Comparison of ENCODE assay signal across 9 cellular contexts in the genomic region with DNA sequence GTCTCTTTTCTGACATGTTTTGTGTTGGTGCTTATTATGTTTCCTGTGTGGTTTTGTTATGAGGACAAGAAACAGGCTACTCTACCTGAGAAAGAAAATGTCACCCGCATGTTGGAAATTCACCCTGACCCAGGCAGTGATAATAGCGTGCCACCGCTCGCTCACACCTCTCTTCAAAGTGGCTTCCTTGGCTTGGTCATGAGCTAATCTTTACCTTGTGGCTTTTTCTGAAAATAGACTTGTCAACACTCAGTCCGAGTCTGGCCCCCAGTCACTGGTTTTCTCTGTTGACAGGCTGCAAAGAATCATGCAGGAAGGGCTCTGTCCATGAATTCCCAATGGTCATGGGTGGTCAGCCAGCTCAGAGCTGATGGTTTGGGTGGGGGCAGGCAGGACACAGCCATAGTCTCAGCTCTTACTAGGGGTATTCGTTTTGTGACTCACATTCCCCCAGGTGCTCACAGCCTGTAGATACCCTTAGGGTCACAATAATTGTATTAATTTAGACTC.
A peak's percentile ranks its signal among the peaks of the same experiment; 100 is the strongest.
DNase-seq lines count a peak whose midpoint lies in the region; ATAC-seq and TF ChIP-seq lines count a peak whose summit lies in the region.
"Had no signal": no experiment of that assay in that cellular context is flagged by ENCODE, and none has a peak within 500 bp of the region (broad histone marks: within the 10 kb centered on the region; RNA-seq: fewer than 3 reads in every experiment).

No MANE protein-coding gene starts in this region.

- no peaks in the 10 kb centered on the region for H3K9me3 ChIP-seq in BLaER1
- no peaks in the 10 kb centered on the region for H3K9me3 ChIP-seq in H9 (ENCODE audit: control insufficient read depth, low read depth, low read length)

- WGBS in H9 (ENCODE audit: extremely low coverage, insufficient read length, low lambda C conversion rate), result no CpG with 5 or more reads among the region's 6 CpGs

- no peak overlapping the region for H2AK5ac ChIP-seq in H9 (ENCODE audit: insufficient read length, low read length)

- no peak overlapping the region for H4K8ac ChIP-seq in H9 (replicated peaks; ENCODE audit: insufficient read length, low read depth, low read length)

- POLR2A ChIA-PET in activated naive CD8-positive, alpha-beta T cell treated with anti-CD3 and anti-CD28 coated beads, Interleukin-2, amount 10 ng/mL, durations not matched to agents 7 days and 5 days (lab: Charles Lee), result no interaction called here

- no peak for TF ChIP-seq CTCF in H9 (conservative IDR thresholded peaks at IDR 0.05)

- H3K4ac ChIP-seq in H9 (ENCODE audit: low read depth, low read length), result no peak overlapping the region

- intact Hi-C loops in left colon (cut with DNase I, micrococcal nuclease), result no loop called here

- H3K27me3 Mint-ChIP-seq in activated naive CD8-positive, alpha-beta T cell treated with anti-CD3 and anti-CD28 coated beads, Interleukin-2, amount 10 ng/mL, durations not matched to agents 7 days and 5 days, result no peaks in the 10 kb centered on the region
- H3K27me3 Mint-ChIP-seq in H9 (ENCODE audit: low read depth), result peaks cover 2% of the 10 kb centered on the region; the same call in 1 of the 2 replicates

- no peak overlapping the region for H2BK120ac ChIP-seq in H9 (ENCODE audit: low read depth, low read length, poor library complexity, severe bottlenecking)

- no peak overlapping the region for H3K23ac ChIP-seq in H9 (ENCODE audit: insufficient read length, low read depth, low read length)

- H2BK15ac ChIP-seq in H9 (ENCODE audit: low read depth, low read length), result no peak overlapping the region

- no peaks in the 10 kb centered on the region for H3K9me3 Mint-ChIP-seq in activated naive CD8-positive, alpha-beta T cell treated with anti-CD3 and anti-CD28 coated beads, Interleukin-2, amount 10 ng/mL, durations not matched to agents 7 days and 5 days
- no peaks in the 10 kb centered on the region for H3K9me3 Mint-ChIP-seq in H9

- no peak overlapping the region for H3K4me3 ChIP-seq in BLaER1

- H2BK20ac ChIP-seq in H9 (ENCODE audit: low read depth, low read length, poor library complexity, severe bottlenecking), result no peak overlapping the region

- H3K79me2 ChIP-seq in H9 (ENCODE audit: insufficient read depth, low read length), result no peaks in the 10 kb centered on the region

- H3K27ac ChIP-seq in BLaER1 (no peak overlapping the region), H9 (ENCODE audit: insufficient read length, low read depth, low read length) (no peak overlapping the region)

- H4K20me1 ChIP-seq in BLaER1 (no peaks in the 10 kb centered on the region), H9 (ENCODE audit: control insufficient read depth, insufficient read depth, insufficient read length) (no peaks in the 10 kb centered on the region)

- H2BK5ac ChIP-seq in H9 (ENCODE audit: insufficient read length, low read length), result no peak overlapping the region

- H3K36me3 ChIP-seq in BLaER1, result no peaks in the 10 kb centered on the region

- ATAC-seq in GM18909 (IDR thresholded peaks at IDR 0.05; ENCODE audit: poor library complexity, unreplicated experiment) (peak; percentile 77), HG03045 (IDR thresholded peaks at IDR 0.05; ENCODE audit: unreplicated experiment) (peak; percentile 65), left colon (no peak), HG03025 (IDR thresholded peaks at IDR 0.05; ENCODE audit: low FRiP score, unreplicated experiment) (no peak)
- peak; percentile 43 for ATAC-seq in activated naive CD8-positive, alpha-beta T cell treated with anti-CD3 and anti-CD28 coated beads, Interleukin-2, amount 10 ng/mL, durations not matched to agents 7 days and 5 days (ENCODE audit: low read depth)

- H3K27me3 ChIP-seq in BLaER1 (no peaks in the 10 kb centered on the region), H9 (ENCODE audit: insufficient read depth, low read length) (no peaks in the 10 kb centered on the region)

- H3K79me1 ChIP-seq in H9 (ENCODE audit: insufficient read depth, low read depth, low read length, poor library complexity, severe bottlenecking), result no peaks in the 10 kb centered on the region

- no peak overlapping the region for H3K14ac ChIP-seq in H9 (ENCODE audit: insufficient read depth, low read length)

- H3K4me3 Mint-ChIP-seq in activated naive CD8-positive, alpha-beta T cell treated with anti-CD3 and anti-CD28 coated beads, Interleukin-2, amount 10 ng/mL, durations not matched to agents 7 days and 5 days, result no peak overlapping the region
- no peak overlapping the region; a peak in 1 of 5 replicates for H3K4me3 Mint-ChIP-seq in H9

- no peak for DNase-seq in activated naive CD8-positive, alpha-beta T cell treated with anti-CD3 and anti-CD28 coated beads, Interleukin-2, amount 10 ng/mL, durations not matched to agents 7 days and 5 days
- no peak for DNase-seq in HuH-7 (ENCODE audit: low spot score)
- no peak for DNase-seq in H9
- no peak for DNase-seq in left colon
- DNase-seq: NCI-H524 treated with DMSO at 0.1 percent for 48 hours had no signal

- peak overlapping the region; percentile 62 for H3K27ac Mint-ChIP-seq in activated naive CD8-positive, alpha-beta T cell treated with anti-CD3 and anti-CD28 coated beads, Interleukin-2, amount 10 ng/mL, durations not matched to agents 7 days and 5 days
- no peak overlapping the region; a peak in 2 of 7 replicates for H3K27ac Mint-ChIP-seq in H9

- no peak overlapping the region for H3K56ac ChIP-seq in H9 (ENCODE audit: insufficient read length, low read depth, low read length)

- no peak overlapping the region for H3T11ph ChIP-seq in H9 (ENCODE audit: low read length)

- H2BK12ac ChIP-seq in H9 (ENCODE audit: insufficient read length, low read depth, low read length), result no peak overlapping the region

- H3K4me2 ChIP-seq in BLaER1 (peak overlapping the region; percentile 2; the same call in 1 of the 2 replicates), H9 (ENCODE audit: insufficient read depth, insufficient read length, low read length) (no peak overlapping the region)

- no peak overlapping the region for H4K5ac ChIP-seq in H9 (ENCODE audit: insufficient read length, low read depth, low read length)

- H4K91ac ChIP-seq in H9 (ENCODE audit: insufficient read length, low read depth, low read length), result no peak overlapping the region

- peaks cover 13% of the 10 kb centered on the region for H3K4me1 Mint-ChIP-seq in activated naive CD8-positive, alpha-beta T cell treated with anti-CD3 and anti-CD28 coated beads, Interleukin-2, amount 10 ng/mL, durations not matched to agents 7 days and 5 days
- H3K4me1 Mint-ChIP-seq in H9, result peaks cover 57 to 68% of the 10 kb centered on the region in 2 experiments

- peaks cover 6% of the 10 kb centered on the region for H3K36me3 Mint-ChIP-seq in activated naive CD8-positive, alpha-beta T cell treated with anti-CD3 and anti-CD28 coated beads, Interleukin-2, amount 10 ng/mL, durations not matched to agents 7 days and 5 days
- H3K36me3 Mint-ChIP-seq in H9 (ENCODE audit: insufficient read depth in 1 of 3, low read depth in 3 of 3), result no peaks in the 10 kb centered on the region; a peak in 1 of 7 replicates

- H3K18ac ChIP-seq in H9 (ENCODE audit: insufficient read length, low read depth, low read length), result no peak overlapping the region

- H3K23me2 ChIP-seq in H9 (ENCODE audit: insufficient read length, low read depth, low read length, poor library complexity, severe bottlenecking), result no peaks in the 10 kb centered on the region

- H3K9ac ChIP-seq in BLaER1 (no peak overlapping the region), H9 (ENCODE audit: extremely low read depth, insufficient read length, low read length) (no peak overlapping the region)

- no peak overlapping the region for H2AFZ ChIP-seq in H9 (ENCODE audit: low read length)

- H3K4me1 ChIP-seq in BLaER1 (peaks cover 50% of the 10 kb centered on the region), H9 (ENCODE audit: insufficient read depth, low read length) (peaks cover 7% of the 10 kb centered on the region)

Comparison
In these comparisons a context has a peak if more than half of its experiments do, and no peak if none do; other contexts are left out.
1. ATAC-seq: peak in GM18909 (single experiment), HG03045 (single experiment) and activated naive CD8-positive, alpha-beta T cell treated with anti-CD3 and anti-CD28 coated beads, Interleukin-2, amount 10 ng/mL, durations not matched to agents 7 days and 5 days (single experiment); none in left colon (single experiment) and HG03025 (single experiment).